8 cellular contexts compared by ENCODE assay signal in the genomic region with DNA sequence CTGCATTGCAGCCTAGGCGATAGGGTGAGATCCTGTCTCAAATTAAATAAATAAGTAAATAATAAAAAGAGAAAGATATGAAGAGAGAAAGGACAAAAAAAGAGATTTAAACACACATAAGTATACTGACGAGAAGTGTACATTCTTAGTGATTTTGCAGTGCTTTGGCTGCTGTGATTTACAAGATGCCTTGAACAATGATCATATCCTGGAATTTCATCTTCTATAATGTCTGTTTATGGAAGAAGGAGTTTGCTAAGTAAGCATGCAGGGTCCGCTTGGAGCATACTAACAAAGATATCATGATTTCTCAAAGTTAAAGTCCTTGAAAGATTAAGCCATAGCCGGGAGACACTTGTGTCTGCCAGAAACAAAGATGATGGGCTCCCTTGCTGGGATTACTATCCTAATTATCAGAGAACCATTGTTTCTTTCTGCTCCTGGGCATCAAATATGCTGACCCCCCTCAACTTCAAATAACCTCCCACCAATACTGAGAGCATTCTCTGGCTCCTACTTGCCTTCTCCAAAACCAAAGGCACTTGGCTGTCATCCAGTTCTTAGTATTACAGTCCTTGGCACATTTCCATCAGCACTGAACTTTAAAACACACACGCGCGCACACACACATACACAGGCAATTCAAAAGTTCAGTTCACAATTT. TPM values are rescaled to one million over a fixed set of nuclear protein-coding genes. Genes with fewer than 3 reads are reported as not detected.
DNase-seq lines count a peak whose midpoint lies in the region; ATAC-seq and TF ChIP-seq lines count a peak whose summit lies in the region.

No MANE protein-coding gene starts in this region.

- H3K27me3 Mint-ChIP-seq in Caco-2 (ENCODE audit: insufficient read depth, unreplicated experiment): no peaks in the 10 kb centered on the region

- no peaks in the 10 kb centered on the region for H3K36me3 Mint-ChIP-seq in Caco-2 (ENCODE audit: insufficient read depth, unreplicated experiment)

- no TSS peak for BruUV-seq in Caco-2 (replicated peaks; lab: Mats Ljungman, UMichigan)

- TF ChIP-seq CTCF in Caco-2 (IDR thresholded peaks at IDR 0.05; ENCODE audit: insufficient read depth in 1 of 2, low read depth in 1 of 2, low read length in 1 of 2, severe bottlenecking in 1 of 2, unreplicated experiment in 1 of 2) (no peak), spleen (IDR thresholded peaks at IDR 0.05 in 8 of 11, conservative IDR thresholded peaks at IDR 0.05 in 3 of 11) (no peak), WERI-Rb-1 (IDR thresholded peaks at IDR 0.05; ENCODE audit: low read depth, low read length) (no peak)

- CTCF ChIA-PET in Caco-2 (lab: Charles Lee): no interaction called here

- in situ Hi-C loops in ACHN (cut with HindIII; ENCODE audit: low pct_ligation_motif_present, low pct_unique_long_range_greater_than_20kb, low sequenced_read_pairs): no loop called here

- H3K4me1 Mint-ChIP-seq in Caco-2 (ENCODE audit: low read depth, unreplicated experiment): no peaks in the 10 kb centered on the region

- H3K9me3 ChIP-seq in Caco-2 (no peaks in the 10 kb centered on the region), spleen (no peaks in the 10 kb centered on the region), WERI-Rb-1 (ENCODE audit: severe bottlenecking) (no peaks in the 10 kb centered on the region)

- H3K27ac ChIP-seq in spleen (peak overlapping the region in 1 of 8 donors; percentile 31), WERI-Rb-1 (no peak overlapping the region)

- no peak overlapping the region for H3K4me3 Mint-ChIP-seq in Caco-2 (ENCODE audit: unreplicated experiment)

- H3K4me3 ChIP-seq in Caco-2 (ENCODE audit: low read depth, low read length): no peak overlapping the region
- no peak overlapping the region for H3K4me3 ChIP-seq in spleen
- no peak overlapping the region for H3K4me3 ChIP-seq in WERI-Rb-1 (ENCODE audit: low read depth, low read length)

- no peak for TF ChIP-seq POLR2A in spleen (IDR thresholded peaks at IDR 0.05)

- intact Hi-C loops in Caco-2 (cut with micrococcal nuclease; ENCODE audit: unreplicated experiment) (loop anchor here (2.0 kb wide), 1 partner anchor 22 kb away; no protein-coding TSS in a partner anchor), spleen (cut with DNase I; ENCODE audit: low total_unique reads) (no loop called here)

- peak; percentile 61 for DNase-seq in ACHN
- peak; percentile 95 to 96 for DNase-seq in Kasumi-1 (lab: John Stamatoyannopoulos, UW)
- DNase-seq in amniotic stem cell (lab: John Stamatoyannopoulos, UW): peak; percentile 34
- DNase-seq in left kidney (ENCODE audit: low read depth, low spot score): peak; percentile 76
- no peak for DNase-seq in Caco-2
- DNase-seq in spleen: no peak
- DNase-seq in WERI-Rb-1: no peak

- H3K36me3 ChIP-seq in Caco-2 (ENCODE audit: control insufficient read depth, insufficient read depth, low read length) (no peaks in the 10 kb centered on the region), spleen (no peaks in the 10 kb centered on the region), WERI-Rb-1 (no peaks in the 10 kb centered on the region)

- no peak overlapping the region for H3K27ac Mint-ChIP-seq in Caco-2 (ENCODE audit: unreplicated experiment)

- WGBS in spleen, 5 donors: 40 to 51% (median 44%) methylated on average over 7 of the region's 7 CpGs

- H3K27me3 ChIP-seq in Caco-2 (replicated peaks; ENCODE audit: control insufficient read depth, insufficient read depth, low read length): no peaks in the 10 kb centered on the region
- H3K27me3 ChIP-seq in spleen (replicated peaks in 1 of 7): no peaks in the 10 kb centered on the region
- H3K27me3 ChIP-seq in WERI-Rb-1 (ENCODE audit: insufficient read depth, low read depth, severe bottlenecking): no peaks in the 10 kb centered on the region

- no peak for ATAC-seq in HG02763 (IDR thresholded peaks at IDR 0.05; ENCODE audit: unreplicated experiment)

- no peaks in the 10 kb centered on the region for H3K4me1 ChIP-seq in Caco-2
- H3K4me1 ChIP-seq in spleen: peaks cover 0 to 17% (median 7%) of the 10 kb centered on the region in 6 donors

- H3K9me3 Mint-ChIP-seq in Caco-2 (ENCODE audit: unreplicated experiment): no peaks in the 10 kb centered on the region

- POLR2A ChIA-PET in Caco-2 (lab: Charles Lee): no interaction called here

RNA-seq across cellular contexts. Expression of a gene that starts 47.5 kb away (rescaled TPM):
- 20.3 and 24.4 TPM in 2 replicates for total RNA-seq in Caco-2 (2022)
- 10 to 100 TPM; 25.4 to 41.2 (median 33.2) TPM for total RNA-seq in spleen
- polyA plus RNA-seq in spleen: 1 to 10 TPM; 5.7 to 6.7 (median 5.8) TPM

Comparison
In these comparisons a context has a peak if more than half of its experiments do, and no peak if none do; other contexts are left out.
1. DNase-seq: peak in ACHN (single experiment), Kasumi-1 (2 of 2), amniotic stem cell (single experiment) and left kidney (single experiment); none in Caco-2 (0 of 2), spleen (single experiment) and WERI-Rb-1 (single experiment).